In the genomic region with DNA sequence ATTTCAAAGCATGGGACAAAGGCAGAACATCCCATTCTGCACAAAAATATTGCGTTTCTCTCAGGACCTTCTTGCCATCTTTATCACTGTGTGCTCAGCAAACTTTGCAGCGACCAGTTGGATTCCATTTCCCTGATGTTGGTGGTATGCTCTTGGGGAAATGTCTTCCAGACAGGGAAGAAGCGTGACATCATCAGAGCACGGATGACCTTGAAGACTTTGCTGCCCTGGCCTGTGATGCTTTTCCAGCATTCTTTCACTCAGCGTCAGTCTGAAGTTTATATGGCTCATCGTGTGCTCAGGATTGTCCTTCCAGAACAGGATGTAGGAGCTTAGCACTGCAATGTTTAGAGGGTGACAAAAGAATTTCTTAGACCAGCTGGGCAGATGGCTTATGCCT, we compare ENCODE assay signal across 22 cellular contexts.
DNase-seq lines count a peak whose midpoint lies in the region; ATAC-seq and TF ChIP-seq lines count a peak whose summit lies in the region.
"Had no signal": no experiment of that assay in that cellular context is flagged by ENCODE, and none has a peak within 500 bp of the region (broad histone marks: within the 10 kb centered on the region; RNA-seq: fewer than 3 reads in every experiment).

No MANE protein-coding gene starts in this region.

- intact Hi-C loops in posterior cingulate gyrus (cut with DNase I): no loop called here

- ATAC-seq in GM18511 (IDR thresholded peaks at IDR 0.05; ENCODE audit: unreplicated experiment): no peak
- ATAC-seq: activated T-cell treated with anti-CD3 and anti-CD28 coated beads, Interleukin-2, amount 50 U/mL, for 4 hours; HCT116; left cardiac atrium had no signal

- H3K79me2 ChIP-seq in GM23248 (ENCODE audit: insufficient read depth): no peaks in the 10 kb centered on the region

- H3K9me3 ChIP-seq in GM23248 (ENCODE audit: low read depth) (no peaks in the 10 kb centered on the region), adipocyte (ENCODE audit: control insufficient read depth, low read length) (no peaks in the 10 kb centered on the region)
- H3K9me3 ChIP-seq: BE2C, prostate gland, upper lobe of left lung had no signal

- H3K27ac ChIP-seq in GM23248: no peak overlapping the region
- H3K27ac ChIP-seq: cardiac muscle cell, prostate gland, upper lobe of left lung had no signal

- H3F3A ChIP-seq in GM23248 (ENCODE audit: insufficient read depth): no peaks in the 10 kb centered on the region

- CTCF ChIA-PET in AG04449 (lab: Yijun Ruan, JAX): no interaction called here

- H3K4me2 ChIP-seq in GM23248 (ENCODE audit: unreplicated experiment): no peak overlapping the region

- H3K9me2 ChIP-seq in GM23248 (ENCODE audit: insufficient read depth): no peaks in the 10 kb centered on the region

- no peaks in the 10 kb centered on the region for H3K36me3 ChIP-seq in GM23248 (ENCODE audit: low read depth)
- no peaks in the 10 kb centered on the region for H3K36me3 ChIP-seq in adipocyte (ENCODE audit: control insufficient read depth, insufficient read depth, low read length, severe bottlenecking)
- H3K36me3 ChIP-seq: BE2C, cardiac muscle cell, prostate gland, upper lobe of left lung had no signal

- H3K27me3 ChIP-seq in GM23248 (replicated peaks; ENCODE audit: insufficient read depth) (no peaks in the 10 kb centered on the region), adipocyte (replicated peaks; ENCODE audit: control insufficient read depth, insufficient read depth, low read length) (no peaks in the 10 kb centered on the region)
- H3K27me3 ChIP-seq: BE2C, cardiac muscle cell, upper lobe of left lung had no signal

- 71 to 75% methylated on average over 6 of the region's 6 CpGs for WGBS in GM23248 (ENCODE audit: low coverage in 1 of 2, low lambda C conversion rate in 2 of 2, missing lambda C conversion rate in 2 of 2), 2 experiments

- POLR2A ChIA-PET in AG04449 (lab: Yijun Ruan, JAX): no interaction called here

- H2AFZ ChIP-seq in GM23248: no peak overlapping the region

- in situ Hi-C loops in GM23248 (cut with MboI): no loop called here

- DNase-seq in AG04449 (ENCODE audit: low read depth, low spot score) (peak; percentile 78), GM23248 (peak; percentile 41), adipocyte (ENCODE audit: low read depth) (peak; percentile 32), fibroblast of villous mesenchyme (ENCODE audit: low read depth) (peak; percentile 90), NCI-H2171 treated with DMSO at 0.1 percent for 48 hours (lab: John Stamatoyannopoulos, UW) (no peak), posterior cingulate gyrus (no peak)
- DNase-seq in effector CD8-positive, alpha-beta T cell (lab: John Stamatoyannopoulos, UW): no peak
- DNase-seq: activated CD4-positive, alpha-beta T cell treated with anti-CD3 and anti-CD28 coated beads for 48 hours; activated naive CD4-positive, alpha-beta T cell treated with Interleukin-2 at 50 U/mL for 16 hours; activated T-cell treated with anti-CD3 and anti-CD28 coated beads, Interleukin-2, amount 50 U/mL, for 4 hours; amygdala; BE2C; head of caudate nucleus; left cardiac atrium; NCI-H1092; NCI-H1930; NCI-H748 treated with DMSO at 0.1 percent for 48 hours; upper lobe of left lung had no signal

- TF ChIP-seq CTCF in AG04449 (IDR thresholded peaks at IDR 0.05; ENCODE audit: insufficient read depth, low read length, missing control alignments) (no peak), fibroblast of villous mesenchyme (IDR thresholded peaks at IDR 0.05; ENCODE audit: insufficient read depth, low read depth, low read length) (no peak)

- H3K4me3 ChIP-seq in AG04449 (ENCODE audit: low read depth, low read length): no peak overlapping the region
- H3K4me3 ChIP-seq in GM23248: no peak overlapping the region
- H3K4me3 ChIP-seq in adipocyte (ENCODE audit: low read length): no peak overlapping the region
- H3K4me3 ChIP-seq in fibroblast of villous mesenchyme (ENCODE audit: low read depth, low read length): no peak overlapping the region
- H3K4me3 ChIP-seq: cardiac muscle cell, prostate gland, upper lobe of left lung had no signal

- H4K20me1 ChIP-seq in GM23248 (ENCODE audit: insufficient read depth): no peaks in the 10 kb centered on the region

- H3K9ac ChIP-seq in GM23248 (no peak overlapping the region), adipocyte (ENCODE audit: low read length) (no peak overlapping the region)

- no peaks in the 10 kb centered on the region for H3K4me1 ChIP-seq in GM23248 (ENCODE audit: insufficient read depth)
- H3K4me1 ChIP-seq in adipocyte (ENCODE audit: control insufficient read depth, insufficient read depth, low read length): peaks cover 6% of the 10 kb centered on the region
- H3K4me1 ChIP-seq: BE2C, upper lobe of left lung had no signal

Comparison
In these comparisons a context has a peak if more than half of its experiments do, and no peak if none do; other contexts are left out.
1. DNase-seq: peak in AG04449 (single experiment), GM23248 (single experiment), adipocyte (single experiment) and fibroblast of villous mesenchyme (single experiment); none in effector CD8-positive, alpha-beta T cell (single experiment), NCI-H2171 treated with DMSO at 0.1 percent for 48 hours (single experiment) and posterior cingulate gyrus (0 of 10).